In genomic region chr15:28847247-28847646, GRCh38 we compare ENCODE assay signal across 20 cellular contexts. TPM values are rescaled to one million over a fixed set of nuclear protein-coding genes. Genes with fewer than 3 reads are reported as not detected.
DNase-seq lines count a peak whose midpoint lies in the region; ATAC-seq, FAIRE-seq and TF ChIP-seq lines count a peak whose summit lies in the region.
"Not testable (repeated sequence)": the region's sequence is repeated elsewhere in the genome, so short reads cannot be mapped to it uniquely, and the experiment has no call there.
"Had no signal": no experiment of that assay in that cellular context is flagged by ENCODE, and none has a peak within 500 bp of the region (broad histone marks: within the 10 kb centered on the region; RNA-seq: fewer than 3 reads in every experiment).

No MANE protein-coding gene starts in this region.

- H3K36me3 Mint-ChIP-seq in T-cell; activated CD8-positive, alpha-beta T cell treated with anti-CD3 and anti-CD28 coated beads, Interleukin-2, amount 10 ng/mL, durations not matched to agents 7 days and 5 days (ENCODE audit: low read depth): not testable (repeated sequence)

- H3K9me3 ChIP-seq in GM12878 (replicated peaks; ENCODE audit: control insufficient read depth, insufficient read depth, low read length) = not testable (repeated sequence)

- in situ Hi-C loops in GM12878 (cut with MboI) = not testable (repeated sequence)

- POLR2A ChIA-PET in T-cell (lab: Charles Lee); activated CD8-positive, alpha-beta T cell treated with anti-CD3 and anti-CD28 coated beads, Interleukin-2, amount 10 ng/mL, durations not matched to agents 7 days and 5 days (lab: Charles Lee); GM12878 (lab: Charles Lee): not testable (repeated sequence)

- SMC1A ChIA-PET in GM12878 (lab: Charles Lee; ENCODE audit: uncharacterized antibody, unreplicated experiment) = not testable (repeated sequence)

- CTCF ChIA-PET in T-cell (lab: Charles Lee); activated CD8-positive, alpha-beta T cell treated with anti-CD3 and anti-CD28 coated beads, Interleukin-2, amount 10 ng/mL, durations not matched to agents 7 days and 5 days (lab: Charles Lee); GM12878 (lab: Yijun Ruan, JAX): not testable (repeated sequence)

- FAIRE-seq in GM12878 (lab: Jason Lieb, UNC) = not testable (repeated sequence)

- not testable (repeated sequence) for H4K20me1 ChIP-seq in GM12878 (ENCODE audit: control insufficient read depth, insufficient read depth)

- TF ChIP-seq EP300 in GM12878 (IDR thresholded peaks at IDR 0.05; ENCODE audit: borderline replicate concordance in 1 of 2, control insufficient read depth in 1 of 2, low read depth in 2 of 2, low read length in 2 of 2) = not testable (repeated sequence)

- not testable (repeated sequence) for H3K4me3 ChIP-seq in GM12878

- not testable (repeated sequence) for TF ChIP-seq POLR2A in GM12878 (IDR thresholded peaks at IDR 0.05; ENCODE audit: low read depth, low read length)

- H3K9me3 Mint-ChIP-seq in T-cell; activated CD8-positive, alpha-beta T cell treated with anti-CD3 and anti-CD28 coated beads, Interleukin-2, amount 10 ng/mL, durations not matched to agents 7 days and 5 days (ENCODE audit: insufficient read depth): not testable (repeated sequence)

- not testable (repeated sequence) for H3K9ac ChIP-seq in GM12878 (ENCODE audit: control insufficient read depth, insufficient read depth, low read length)

- ATAC-seq in GM18858 (IDR thresholded peaks at IDR 0.05; ENCODE audit: unreplicated experiment) (peak; percentile 99), GM21723 (IDR thresholded peaks at IDR 0.05; ENCODE audit: unreplicated experiment) (peak; percentile 98), HG03139 (IDR thresholded peaks at IDR 0.05; ENCODE audit: unreplicated experiment) (peak; percentile 98), HG03571 (IDR thresholded peaks at IDR 0.05; ENCODE audit: unreplicated experiment) (peak; percentile 97), T-cell (replicated peaks in 1 of 4) (peak; percentile 58 to 82 (median 72)), GM12878 (peak; percentile 99)
- peak; percentile 98 for ATAC-seq in activated CD8-positive, alpha-beta T cell treated with anti-CD3 and anti-CD28 coated beads, Interleukin-2, amount 10 ng/mL, durations not matched to agents 7 days and 5 days

- not testable (repeated sequence) for H3K36me3 ChIP-seq in GM12878 (ENCODE audit: control insufficient read depth in 2 of 2, insufficient read depth in 2 of 2, low read length in 1 of 2)

- H3K27me3 ChIP-seq in GM12878 (replicated peaks in 1 of 2; ENCODE audit: control insufficient read depth in 2 of 2, insufficient read depth in 2 of 2, low read length in 1 of 2) = not testable (repeated sequence)

- not testable (repeated sequence) for H3K79me2 ChIP-seq in GM12878 (ENCODE audit: control insufficient read depth, insufficient read depth, low read length)

- H3K4me3 Mint-ChIP-seq in T-cell = not testable (repeated sequence)
- peak overlapping the region; percentile 12 for H3K4me3 Mint-ChIP-seq in activated CD8-positive, alpha-beta T cell treated with anti-CD3 and anti-CD28 coated beads, Interleukin-2, amount 10 ng/mL, durations not matched to agents 7 days and 5 days

- not testable (repeated sequence) for H3K4me2 ChIP-seq in GM12878 (ENCODE audit: control insufficient read depth, insufficient read depth)

- WGBS in GM12878 (ENCODE audit: insufficient coverage, insufficient replicate concordance, low lambda C conversion rate, missing lambda C conversion rate) = 13% methylated on average over 5 of the region's 5 CpGs

- H3K27ac Mint-ChIP-seq in T-cell = not testable (repeated sequence)
- peak overlapping the region; percentile 62 for H3K27ac Mint-ChIP-seq in activated CD8-positive, alpha-beta T cell treated with anti-CD3 and anti-CD28 coated beads, Interleukin-2, amount 10 ng/mL, durations not matched to agents 7 days and 5 days

- not testable (repeated sequence) for TF ChIP-seq RAD21 in GM12878 (IDR thresholded peaks at IDR 0.05; ENCODE audit: insufficient read depth, low read depth, low read length)

- H3K4me1 ChIP-seq in GM12878 (ENCODE audit: control insufficient read depth, insufficient read depth, low read length) = not testable (repeated sequence)

- TF ChIP-seq CTCF in GM12878 (IDR thresholded peaks at IDR 0.05 in 2 of 3, conservative IDR thresholded peaks at IDR 0.05 in 1 of 3; ENCODE audit: control insufficient read depth in 2 of 3, extremely low read depth in 1 of 3, insufficient read depth in 1 of 3, low read depth in 3 of 3, low read length in 3 of 3) = not testable (repeated sequence)

- not testable (repeated sequence) for BruUV-seq in GM12878 (replicated peaks; lab: Mats Ljungman, UMichigan)

- RAD21 ChIA-PET in GM12878 (lab: Charles Lee; ENCODE audit: unreplicated experiment) = not testable (repeated sequence)

- H3K4me1 Mint-ChIP-seq in T-cell = peaks cover 5 to 14% (median 7%) of the 10 kb centered on the region in 3 donors
- peaks cover 24% of the 10 kb centered on the region for H3K4me1 Mint-ChIP-seq in activated CD8-positive, alpha-beta T cell treated with anti-CD3 and anti-CD28 coated beads, Interleukin-2, amount 10 ng/mL, durations not matched to agents 7 days and 5 days (ENCODE audit: low read depth)

- intact Hi-C loops in GM12878 (cut with micrococcal nuclease; ENCODE audit: unreplicated experiment) = not testable (repeated sequence)

- not testable (repeated sequence) for H3K27me3 Mint-ChIP-seq in T-cell; activated CD8-positive, alpha-beta T cell treated with anti-CD3 and anti-CD28 coated beads, Interleukin-2, amount 10 ng/mL, durations not matched to agents 7 days and 5 days (ENCODE audit: low read depth)

- DNase-seq in T-cell; GM12878 (ENCODE audit: low read depth, low spot score): not testable (repeated sequence)
- DNase-seq in activated CD8-positive, alpha-beta T cell treated with anti-CD3 and anti-CD28 coated beads, Interleukin-2, amount 10 ng/mL, durations not matched to agents 7 days and 5 days = peak; percentile 62

- not testable (repeated sequence) for H3K27ac ChIP-seq in GM12878 (ENCODE audit: control insufficient read depth, insufficient read depth)

- not testable (repeated sequence) for H2AFZ ChIP-seq in GM12878 (ENCODE audit: control insufficient read depth, low read depth, low read length)

RNA-seq across cellular contexts. Expression of gene GOLGA6L7, which starts 1.2 kb away (rescaled TPM):
- total RNA-seq in T-cell (not detected), GM12878 (2014; rRNA removed) (not detected in 2 replicates), GM12878 (2014; rRNA removed; fragmentation: Illumina TruSeq; extraction: Trizol) (not detected in 2 replicates), GM12878 (2021) (not detected in 2 replicates)
- not detected for total RNA-seq in activated CD8-positive, alpha-beta T cell treated with anti-CD3 and anti-CD28 coated beads, Interleukin-2, amount 10 ng/mL, durations not matched to agents 7 days and 5 days
- total RNA-seq in GM12878 (2013; cell fraction: nucleolus; rRNA removed) = not detected in 2 replicates
- not detected for polyA plus RNA-seq in GM12878 (2011; ENCODE audit: low read depth)
- polyA plus RNA-seq in GM12878 (2011; rRNA removed) (not detected in 2 replicates), GM12878 (2014; fragmentation: Illumina TruSeq; extraction: Trizol) (not detected in 2 replicates), GM12878 (2014; fragmentation: Nextera tagmentation; extraction: Ambion mirVana) (not detected), GM12878 (2014; rRNA removed) (not detected in 2 replicates), GM12878 (2016; fragmentation: Nextera tagmentation; extraction: Ambion mirVana) (not detected)
- polyA plus RNA-seq in GM12878 (2011; cell fraction: cytosol; rRNA removed) = not detected in 2 replicates
- polyA plus RNA-seq in GM12878 (2011; cell fraction: nucleus; rRNA removed) = not detected in 2 replicates
- not detected in 2 replicates for polyA plus RNA-seq in GM12878 (2012)
- not detected in 2 replicates for polyA minus RNA-seq in GM12878 (2011; rRNA and poly(A)+ RNA removed)
- polyA minus RNA-seq in GM12878 (2011; cell fraction: cytosol; rRNA and poly(A)+ RNA removed) = not detected in 2 replicates
- not detected in 2 replicates for polyA minus RNA-seq in GM12878 (2011; cell fraction: nucleus; rRNA and poly(A)+ RNA removed)
- total RNA-seq: bronchial epithelial cell, colonic mucosa, fibroblast of villous mesenchyme, H4, heart left ventricle, lower lobe of right lung, mucosa of descending colon, pancreas, smooth muscle cell, thoracic aorta, uterus had no signal
- polyA plus RNA-seq: AG04450, heart left ventricle, neural cell, pancreas, smooth muscle cell had no signal

RNA-seq across cellular contexts. Expression of gene APBA2, which starts 38.5 kb away (rescaled TPM):
- total RNA-seq in T-cell (100 to 1,000 TPM in 2 of 5 donors, 10 to 100 TPM in 3; 78.9 to 118 (median 94.9) TPM), GM12878 (2014; rRNA removed) (not detected in 2 replicates), GM12878 (2014; rRNA removed; fragmentation: Illumina TruSeq; extraction: Trizol) (not detected in 2 replicates), GM12878 (2021) (0.08 and 0.26 TPM in 2 replicates)
- total RNA-seq in activated CD8-positive, alpha-beta T cell treated with anti-CD3 and anti-CD28 coated beads, Interleukin-2, amount 10 ng/mL, durations not matched to agents 7 days and 5 days = 10 to 100 TPM; 29.5 TPM
- total RNA-seq in GM12878 (2013; cell fraction: nucleolus; rRNA removed) = 0.20 TPM in 1 of 2 replicates, not detected in the other
- not detected for polyA plus RNA-seq in GM12878 (2011; ENCODE audit: low read depth)
- polyA plus RNA-seq in GM12878 (2011; rRNA removed) (0.07 TPM in 1 of 2 replicates, not detected in the other), GM12878 (2014; fragmentation: Illumina TruSeq; extraction: Trizol) (not detected in 2 replicates), GM12878 (2014; fragmentation: Nextera tagmentation; extraction: Ambion mirVana) (not detected), GM12878 (2014; rRNA removed) (not detected in 2 replicates), GM12878 (2016; fragmentation: Nextera tagmentation; extraction: Ambion mirVana) (under 1 TPM in 1 of 2 experiments, not detected in 1; 0.06 TPM)
- 0.01 and 0.03 TPM in 2 replicates for polyA plus RNA-seq in GM12878 (2011; cell fraction: cytosol; rRNA removed)
- polyA plus RNA-seq in GM12878 (2011; cell fraction: nucleus; rRNA removed) = 0.06 and 0.07 TPM in 2 replicates
- polyA plus RNA-seq in GM12878 (2012) = not detected in 2 replicates
- polyA minus RNA-seq in GM12878 (2011; rRNA and poly(A)+ RNA removed) = 0.36 TPM in 1 of 2 replicates, not detected in the other
- polyA minus RNA-seq in GM12878 (2011; cell fraction: cytosol; rRNA and poly(A)+ RNA removed) = not detected in 2 replicates
- polyA minus RNA-seq in GM12878 (2011; cell fraction: nucleus; rRNA and poly(A)+ RNA removed) = not detected in 2 replicates

Comparison
In these comparisons a context has a peak if more than half of its experiments do, and no peak if none do; other contexts are left out.
1. RNA of gene APBA2, which starts 38.5 kb away (total RNA-seq): 78.9 to 118 TPM in T-cell and 29.5 TPM in activated CD8-positive, alpha-beta T cell treated with anti-CD3 and anti-CD28 coated beads, Interleukin-2, amount 10 ng/mL, durations not matched to agents 7 days and 5 days; 0.08 to 0.26 TPM in GM12878; every median in the first group is over 10 times any median in the second.
2. Peak in every context shown above with its lines, with median percentiles within 50 percentile points of each other: ATAC-seq.